Comparison of ENCODE assay signal across 1 cellular context in the genomic region with DNA sequence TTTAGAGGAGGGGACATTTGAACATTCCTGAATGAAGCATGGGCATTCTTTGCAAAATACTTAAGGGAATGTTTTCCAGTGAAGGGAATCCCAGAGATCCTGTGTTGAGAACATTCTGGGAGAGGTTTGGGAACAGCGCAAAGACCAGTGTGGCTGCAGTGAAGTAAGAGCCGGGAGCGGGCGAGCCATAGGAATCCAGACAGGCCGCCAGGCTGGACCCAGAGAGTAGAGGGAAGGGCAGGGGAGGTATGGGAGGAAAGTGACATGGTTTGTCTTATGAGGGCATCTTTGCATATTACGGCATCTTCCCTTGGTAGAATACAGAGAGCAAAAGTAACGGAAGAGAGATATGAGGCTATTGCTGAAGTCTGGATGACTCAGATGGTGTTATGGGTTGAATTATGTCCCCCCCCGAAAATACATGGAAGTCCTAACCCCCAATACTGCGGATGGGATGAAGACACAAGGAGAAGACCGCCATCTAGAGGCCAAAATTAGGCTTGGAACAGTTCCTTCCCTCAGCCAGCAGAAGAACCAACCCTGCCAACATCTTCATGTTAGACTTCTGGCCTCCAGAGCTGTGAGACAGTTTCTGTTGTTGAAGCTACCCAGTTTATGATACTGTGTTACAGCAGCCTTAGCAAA.
TF ChIP-seq lines count a peak whose summit lies in the region.

No MANE protein-coding gene starts in this region.

TF ChIP-seq in HEK293, 187 proteins besides CTCF, POLR2A, EP300 and RAD21 (continued from another document):
- TF ChIP-seq, protein P1, sequence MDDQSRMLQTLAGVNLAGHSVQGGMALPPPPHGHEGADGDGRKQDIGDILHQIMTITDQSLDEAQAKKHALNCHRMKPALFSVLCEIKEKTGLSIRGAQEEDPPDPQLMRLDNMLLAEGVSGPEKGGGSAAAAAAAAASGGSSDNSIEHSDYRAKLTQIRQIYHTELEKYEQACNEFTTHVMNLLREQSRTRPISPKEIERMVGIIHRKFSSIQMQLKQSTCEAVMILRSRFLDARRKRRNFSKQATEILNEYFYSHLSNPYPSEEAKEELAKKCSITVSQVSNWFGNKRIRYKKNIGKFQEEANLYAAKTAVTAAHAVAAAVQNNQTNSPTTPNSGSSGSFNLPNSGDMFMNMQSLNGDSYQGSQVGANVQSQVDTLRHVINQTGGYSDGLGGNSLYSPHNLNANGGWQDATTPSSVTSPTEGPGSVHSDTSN (CRISPR knock-in tag; IDR thresholded peaks at IDR 0.05) = no peak
- TF ChIP-seq ZNF830 (tag by site-specific recombination; IDR thresholded peaks at IDR 0.05; ENCODE audit: low read depth) (no peak), ZIC2 (tag by site-specific recombination; IDR thresholded peaks at IDR 0.05) (no peak), ZNF571 (tag by site-specific recombination; IDR thresholded peaks at IDR 0.05) (no peak), ZNF654 (tag by site-specific recombination; IDR thresholded peaks at IDR 0.05; ENCODE audit: low read depth) (peak; percentile 57), ZNF132 (tag by site-specific recombination; IDR thresholded peaks at IDR 0.05; ENCODE audit: borderline replicate concordance) (no peak), KLF9 (tag by site-specific recombination; IDR thresholded peaks at IDR 0.05; ENCODE audit: low read depth) (no peak), ZNF391 (tag by site-specific recombination; IDR thresholded peaks at IDR 0.05; ENCODE audit: borderline replicate concordance, low read depth) (no peak), ZSCAN16 (tag by site-specific recombination; IDR thresholded peaks at IDR 0.05) (no peak), ZNF670 (tag by site-specific recombination; IDR thresholded peaks at IDR 0.05; ENCODE audit: low read depth) (no peak), ZNF19 (tag by site-specific recombination; IDR thresholded peaks at IDR 0.05; ENCODE audit: low read depth) (no peak), ZNF16 (tag by site-specific recombination; IDR thresholded peaks at IDR 0.05; ENCODE audit: low read depth) (no peak)
- TF ChIP-seq, protein P2, sequence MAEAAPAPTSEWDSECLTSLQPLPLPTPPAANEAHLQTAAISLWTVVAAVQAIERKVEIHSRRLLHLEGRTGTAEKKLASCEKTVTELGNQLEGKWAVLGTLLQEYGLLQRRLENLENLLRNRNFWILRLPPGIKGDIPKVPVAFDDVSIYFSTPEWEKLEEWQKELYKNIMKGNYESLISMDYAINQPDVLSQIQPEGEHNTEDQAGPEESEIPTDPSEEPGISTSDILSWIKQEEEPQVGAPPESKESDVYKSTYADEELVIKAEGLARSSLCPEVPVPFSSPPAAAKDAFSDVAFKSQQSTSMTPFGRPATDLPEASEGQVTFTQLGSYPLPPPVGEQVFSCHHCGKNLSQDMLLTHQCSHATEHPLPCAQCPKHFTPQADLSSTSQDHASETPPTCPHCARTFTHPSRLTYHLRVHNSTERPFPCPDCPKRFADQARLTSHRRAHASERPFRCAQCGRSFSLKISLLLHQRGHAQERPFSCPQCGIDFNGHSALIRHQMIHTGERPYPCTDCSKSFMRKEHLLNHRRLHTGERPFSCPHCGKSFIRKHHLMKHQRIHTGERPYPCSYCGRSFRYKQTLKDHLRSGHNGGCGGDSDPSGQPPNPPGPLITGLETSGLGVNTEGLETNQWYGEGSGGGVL (tag by site-specific recombination; IDR thresholded peaks at IDR 0.05) = 0 out of 2 replicates have a peak, but pooled peaks have one; percentile 17
- TF ChIP-seq, protein P3, sequence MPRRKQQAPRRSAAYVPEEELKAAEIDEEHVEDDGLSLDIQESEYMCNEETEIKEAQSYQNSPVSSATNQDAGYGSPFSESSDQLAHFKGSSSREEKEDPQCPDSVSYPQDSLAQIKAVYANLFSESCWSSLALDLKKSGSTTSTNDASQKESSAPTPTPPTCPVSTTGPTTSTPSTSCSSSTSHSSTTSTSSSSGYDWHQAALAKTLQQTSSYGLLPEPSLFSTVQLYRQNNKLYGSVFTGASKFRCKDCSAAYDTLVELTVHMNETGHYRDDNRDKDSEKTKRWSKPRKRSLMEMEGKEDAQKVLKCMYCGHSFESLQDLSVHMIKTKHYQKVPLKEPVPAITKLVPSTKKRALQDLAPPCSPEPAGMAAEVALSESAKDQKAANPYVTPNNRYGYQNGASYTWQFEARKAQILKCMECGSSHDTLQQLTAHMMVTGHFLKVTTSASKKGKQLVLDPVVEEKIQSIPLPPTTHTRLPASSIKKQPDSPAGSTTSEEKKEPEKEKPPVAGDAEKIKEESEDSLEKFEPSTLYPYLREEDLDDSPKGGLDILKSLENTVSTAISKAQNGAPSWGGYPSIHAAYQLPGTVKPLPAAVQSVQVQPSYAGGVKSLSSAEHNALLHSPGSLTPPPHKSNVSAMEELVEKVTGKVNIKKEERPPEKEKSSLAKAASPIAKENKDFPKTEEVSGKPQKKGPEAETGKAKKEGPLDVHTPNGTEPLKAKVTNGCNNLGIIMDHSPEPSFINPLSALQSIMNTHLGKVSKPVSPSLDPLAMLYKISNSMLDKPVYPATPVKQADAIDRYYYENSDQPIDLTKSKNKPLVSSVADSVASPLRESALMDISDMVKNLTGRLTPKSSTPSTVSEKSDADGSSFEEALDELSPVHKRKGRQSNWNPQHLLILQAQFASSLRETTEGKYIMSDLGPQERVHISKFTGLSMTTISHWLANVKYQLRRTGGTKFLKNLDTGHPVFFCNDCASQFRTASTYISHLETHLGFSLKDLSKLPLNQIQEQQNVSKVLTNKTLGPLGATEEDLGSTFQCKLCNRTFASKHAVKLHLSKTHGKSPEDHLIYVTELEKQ (tag by site-specific recombination; IDR thresholded peaks at IDR 0.05; ENCODE audit: borderline replicate concordance) = no peak
